In the genomic region with DNA sequence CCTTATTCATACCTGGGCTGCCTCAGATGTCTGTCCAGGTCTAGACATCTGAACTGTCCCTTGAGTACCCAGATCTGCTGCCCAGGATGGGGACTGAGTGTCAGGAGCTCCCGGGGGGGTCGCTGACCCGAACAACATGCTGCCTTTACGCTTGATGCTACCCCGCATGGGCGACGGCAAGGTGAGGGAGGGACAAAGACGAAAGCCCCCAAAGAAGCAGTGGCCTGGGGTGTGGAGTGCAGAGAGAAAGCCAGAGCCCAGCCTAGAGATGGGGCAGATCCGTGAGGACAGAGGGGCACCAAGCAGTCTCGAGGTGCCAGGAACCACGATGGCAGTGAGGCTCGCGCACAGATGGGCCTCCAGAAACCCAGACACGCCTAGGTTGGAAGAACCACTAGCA, we compare ENCODE assay signal across 21 cellular contexts.
"Had no signal": no experiment of that assay in that cellular context is flagged by ENCODE, and none has a peak within 500 bp of the region (broad histone marks: within the 10 kb centered on the region; RNA-seq: fewer than 3 reads in every experiment).

No MANE protein-coding gene starts in this region.

- ATAC-seq: effector memory CD8-positive, alpha-beta T cell; gastroesophageal sphincter; heart left ventricle; left colon; psoas muscle; stimulated activated memory B cell treated with anti-CD40 and anti-IgM and Interleukin-4, amounts not matched to agents 10 μg/mL and 1 μg/mL and 100 μg/mL, for 72 hours had no signal

- H3K4me3 Mint-ChIP-seq: activated B cell treated with CpG ODN at 0.5 μM for 24 hours; activated CD4-positive, alpha-beta memory T cell treated with anti-CD3 and anti-CD28 coated beads for 36 hours; activated naive CD8-positive, alpha-beta T cell; central memory CD8-positive, alpha-beta T cell; effector memory CD8-positive, alpha-beta T cell; naive B cell; neural progenitor cell; stimulated activated memory B cell treated with anti-CD40 and anti-IgM and Interleukin-4, amounts not matched to agents 10 μg/mL and 1 μg/mL and 100 μg/mL, for 72 hours had no signal

- H3K36me3 Mint-ChIP-seq: activated CD4-positive, alpha-beta memory T cell treated with anti-CD3 and anti-CD28 coated beads for 36 hours; activated naive CD8-positive, alpha-beta T cell; naive B cell had no signal

- H3K4me1 Mint-ChIP-seq: activated B cell treated with CpG ODN at 0.5 μM for 24 hours; naive B cell; stimulated activated memory B cell treated with anti-CD40 and anti-IgM and Interleukin-4, amounts not matched to agents 10 μg/mL and 1 μg/mL and 100 μg/mL, for 72 hours had no signal

- DNase-seq: activated B cell treated with CpG ODN at 0.5 μM for 24 hours; activated CD4-positive, alpha-beta memory T cell treated with anti-CD3 and anti-CD28 coated beads for 36 hours; activated CD4-positive, alpha-beta T cell treated with anti-CD3 and anti-CD28 coated beads for 4 hours; activated T-cell treated with anti-CD3 and anti-CD28 coated beads, Interleukin-2, amount 50 U/mL, for 48 hours; adrenal gland; colonic mucosa; effector memory CD8-positive, alpha-beta T cell; esophagus squamous epithelium; left colon; mesenchymal stem cell; naive B cell; stimulated activated CD4-positive, alpha-beta T cell treated with anti-CD3 and anti-CD28 coated beads, Interleukin-2, amount 100 ng/mL, for 24 hours; T-helper 1 cell; transverse colon had no signal

- H3K9me3 Mint-ChIP-seq: activated B cell treated with CpG ODN at 0.5 μM for 24 hours; activated CD4-positive, alpha-beta memory T cell treated with anti-CD3 and anti-CD28 coated beads for 36 hours; central memory CD8-positive, alpha-beta T cell; effector memory CD8-positive, alpha-beta T cell; naive B cell; neural progenitor cell; stimulated activated memory B cell treated with anti-CD40 and anti-IgM and Interleukin-4, amounts not matched to agents 10 μg/mL and 1 μg/mL and 100 μg/mL, for 72 hours had no signal

- H3K27ac Mint-ChIP-seq: activated B cell treated with CpG ODN at 0.5 μM for 24 hours; activated CD4-positive, alpha-beta memory T cell treated with anti-CD3 and anti-CD28 coated beads for 36 hours; activated naive CD8-positive, alpha-beta T cell; effector memory CD8-positive, alpha-beta T cell; naive B cell; neural progenitor cell; stimulated activated memory B cell treated with anti-CD40 and anti-IgM and Interleukin-4, amounts not matched to agents 10 μg/mL and 1 μg/mL and 100 μg/mL, for 72 hours had no signal

- H3K27me3 Mint-ChIP-seq: activated B cell treated with CpG ODN at 0.5 μM for 24 hours; activated CD4-positive, alpha-beta memory T cell treated with anti-CD3 and anti-CD28 coated beads for 36 hours; activated naive CD8-positive, alpha-beta T cell; central memory CD8-positive, alpha-beta T cell; effector memory CD8-positive, alpha-beta T cell; naive B cell; stimulated activated memory B cell treated with anti-CD40 and anti-IgM and Interleukin-4, amounts not matched to agents 10 μg/mL and 1 μg/mL and 100 μg/mL, for 72 hours had no signal
